ENCODE assay signal across 17 cellular contexts in the genomic region with DNA sequence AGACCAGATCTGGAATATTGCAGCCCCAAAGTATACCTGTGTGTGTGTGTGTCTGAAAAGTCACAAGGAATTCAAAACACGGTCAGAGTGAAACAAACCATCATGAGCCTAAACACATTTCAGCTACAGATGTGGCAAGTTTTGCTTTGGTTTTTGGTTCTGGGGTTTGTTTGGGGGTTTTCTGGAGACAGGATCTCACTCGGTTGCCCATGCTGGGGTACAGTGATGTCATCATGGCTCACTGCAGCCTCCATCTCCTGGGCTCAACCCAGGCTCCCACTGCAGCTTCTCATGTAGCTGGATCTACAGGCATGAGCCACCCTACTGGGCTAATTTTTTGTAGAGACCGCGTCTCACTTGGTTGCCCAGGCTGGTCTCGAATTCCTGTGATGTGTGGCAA. TPM values are rescaled to one million over a fixed set of nuclear protein-coding genes. Genes with fewer than 3 reads are reported as not detected.
DNase-seq lines count a peak whose midpoint lies in the region; ATAC-seq and TF ChIP-seq lines count a peak whose summit lies in the region.
"Had no signal": no experiment of that assay in that cellular context is flagged by ENCODE, and none has a peak within 500 bp of the region (broad histone marks: within the 10 kb centered on the region; RNA-seq: fewer than 3 reads in every experiment).

No MANE protein-coding gene starts in this region.

- no peaks in the 10 kb centered on the region for H3K9me3 Mint-ChIP-seq in GM23338
- no peaks in the 10 kb centered on the region for H3K9me3 Mint-ChIP-seq in activated T-helper 17 cell treated with anti-CD3 and anti-CD28 coated beads, Interleukin-2, amount 50 U/mL, for 72 hours

- no peaks in the 10 kb centered on the region for H3K4me1 ChIP-seq in GM23338 (ENCODE audit: insufficient read depth)
- H3K4me1 ChIP-seq in osteoblast (ENCODE audit: insufficient read depth, low read length), result no peaks in the 10 kb centered on the region
- H3K4me1 ChIP-seq: A549; BLaER1 treated with 17β-estradiol and CSF1 and Interleukin-3, amounts not matched to agents 10 nM and 100 nM had no signal

- H3K9me3 ChIP-seq in osteoblast (ENCODE audit: low read depth, low read length), result no peaks in the 10 kb centered on the region
- H3K9me3 ChIP-seq: A549; BLaER1 treated with 17β-estradiol and CSF1 and Interleukin-3, amounts not matched to agents 10 nM and 100 nM had no signal

- H3K79me2 ChIP-seq in GM23338 (replicated peaks; ENCODE audit: insufficient read depth), result no peaks in the 10 kb centered on the region
- H3K79me2 ChIP-seq in osteoblast (ENCODE audit: insufficient read depth, low read length), result no peaks in the 10 kb centered on the region

- H3K4me3 ChIP-seq in GM23338, result no peak overlapping the region
- H3K4me3 ChIP-seq in osteoblast (ENCODE audit: insufficient read depth, low read length), result no peak overlapping the region
- H3K4me3 ChIP-seq: A549; BLaER1 treated with 17β-estradiol and CSF1 and Interleukin-3, amounts not matched to agents 10 nM and 100 nM had no signal

- H3K36me3 ChIP-seq in GM23338 (ENCODE audit: insufficient read depth) (no peaks in the 10 kb centered on the region), osteoblast (ENCODE audit: insufficient read depth, low read length) (no peaks in the 10 kb centered on the region)
- H3K36me3 ChIP-seq: BLaER1 treated with 17β-estradiol and CSF1 and Interleukin-3, amounts not matched to agents 10 nM and 100 nM had no signal

- no peak overlapping the region for H3K4me3 Mint-ChIP-seq in GM23338
- no peak overlapping the region for H3K4me3 Mint-ChIP-seq in activated T-helper 17 cell treated with anti-CD3 and anti-CD28 coated beads, Interleukin-2, amount 50 U/mL, for 72 hours

- no peak for ATAC-seq in GM23338
- peak; percentile 73 for ATAC-seq in activated T-helper 17 cell treated with anti-CD3 and anti-CD28 coated beads, Interleukin-2, amount 50 U/mL, for 72 hours (replicated peaks)
- ATAC-seq: A549, Panc1 had no signal

- H3K36me3 Mint-ChIP-seq in GM23338 (ENCODE audit: low read depth), result no peaks in the 10 kb centered on the region
- H3K36me3 Mint-ChIP-seq in activated T-helper 17 cell treated with anti-CD3 and anti-CD28 coated beads, Interleukin-2, amount 50 U/mL, for 72 hours (ENCODE audit: low read depth), result no peaks in the 10 kb centered on the region

- no peaks in the 10 kb centered on the region for H4K20me1 ChIP-seq in GM23338 (replicated peaks; ENCODE audit: insufficient read depth)
- no peaks in the 10 kb centered on the region for H4K20me1 ChIP-seq in osteoblast (ENCODE audit: insufficient read depth, low read length)
- H4K20me1 ChIP-seq: BLaER1 treated with 17β-estradiol and CSF1 and Interleukin-3, amounts not matched to agents 10 nM and 100 nM had no signal

- no peak overlapping the region for H3K27ac Mint-ChIP-seq in GM23338
- no peak overlapping the region for H3K27ac Mint-ChIP-seq in activated T-helper 17 cell treated with anti-CD3 and anti-CD28 coated beads, Interleukin-2, amount 50 U/mL, for 72 hours

- DNase-seq in activated T-cell treated with anti-CD3 and anti-CD28 coated beads for 48 hours (ENCODE audit: low read depth) (peak; percentile 14), activated T-cell treated with anti-CD3 and anti-CD28 coated beads for 4 hours (no peak), GM23338 (ENCODE audit: low spot score) (no peak), left kidney (ENCODE audit: low read depth, low spot score) (peak; percentile 30), RPMI8226 (no peak), osteoblast (ENCODE audit: insufficient read length, low spot score, missing footprints) (no peak), NOMO-1 treated with dmso at 0.1 percent for 144 hours (lab: John Stamatoyannopoulos, UW; ENCODE audit: unreplicated experiment) (no peak)
- DNase-seq: DND-41, KG1, NCI-H146, NCI-H2081 treated with DMSO at 0.1 percent for 48 hours, NCI-H510A treated with DMSO at 0.1 percent for 48 hours, Right ventricle myocardium superior had no signal

- H3K27me3 Mint-ChIP-seq in GM23338 (ENCODE audit: insufficient read depth, low read depth, poor library complexity), result peaks cover 5% of the 10 kb centered on the region
- peaks cover 35% of the 10 kb centered on the region for H3K27me3 Mint-ChIP-seq in activated T-helper 17 cell treated with anti-CD3 and anti-CD28 coated beads, Interleukin-2, amount 50 U/mL, for 72 hours

- H3K27me3 ChIP-seq in GM23338 (ENCODE audit: insufficient read depth) (no peaks in the 10 kb centered on the region), osteoblast (ENCODE audit: insufficient read depth, low read length) (peaks cover 30% of the 10 kb centered on the region)
- H3K27me3 ChIP-seq: BLaER1 treated with 17β-estradiol and CSF1 and Interleukin-3, amounts not matched to agents 10 nM and 100 nM had no signal

- peak overlapping the region; percentile 61 for H2AFZ ChIP-seq in GM23338
- H2AFZ ChIP-seq in osteoblast (ENCODE audit: low read length), result no peak overlapping the region

- TF ChIP-seq CTCF in GM23338 (conservative IDR thresholded peaks at IDR 0.05; ENCODE audit: low read depth in 2 of 2), result no peak
- TF ChIP-seq CTCF in osteoblast (IDR thresholded peaks at IDR 0.05; ENCODE audit: extremely low read depth, low read depth, low read length), result no peak

- H3K27ac ChIP-seq in GM23338 (ENCODE audit: low read depth) (no peak overlapping the region), osteoblast (ENCODE audit: low read depth, low read length) (no peak overlapping the region)
- H3K27ac ChIP-seq: A549; BLaER1 treated with 17β-estradiol and CSF1 and Interleukin-3, amounts not matched to agents 10 nM and 100 nM had no signal

- H3K4me1 Mint-ChIP-seq in GM23338, result 0 out of 3 replicates have a peak, but pooled peaks cover 3% of the 10 kb centered on the region
- no peaks in the 10 kb centered on the region for H3K4me1 Mint-ChIP-seq in activated T-helper 17 cell treated with anti-CD3 and anti-CD28 coated beads, Interleukin-2, amount 50 U/mL, for 72 hours

- H3K4me2 ChIP-seq in GM23338 (no peak overlapping the region), osteoblast (ENCODE audit: insufficient read depth, low read length) (no peak overlapping the region)
- H3K4me2 ChIP-seq: A549; BLaER1 treated with 17β-estradiol and CSF1 and Interleukin-3, amounts not matched to agents 10 nM and 100 nM had no signal

- H3K9me2 ChIP-seq in GM23338 (ENCODE audit: insufficient read depth), result no peaks in the 10 kb centered on the region

- no peaks in the 10 kb centered on the region for H3F3A ChIP-seq in GM23338 (replicated peaks; ENCODE audit: low read depth)

TF ChIP-seq in GM23338, 12 proteins besides CTCF, POLR2A, EP300 and RAD21 (continues in another document):
- TF ChIP-seq NANOG (IDR thresholded peaks at IDR 0.05; ENCODE audit: borderline replicate concordance) (no peak), STAT1 (IDR thresholded peaks at IDR 0.05; ENCODE audit: unreplicated experiment) (no peak), POLR2AphosphoS5 (IDR thresholded peaks at IDR 0.05; ENCODE audit: low read depth) (no peak), ETS1 (IDR thresholded peaks at IDR 0.05) (no peak), CREB1 (CRISPR knock-in tag; IDR thresholded peaks at IDR 0.05; ENCODE audit: low read depth) (no peak)

RNA-seq across cellular contexts. Expression of gene PHF21A, which starts 41.4 kb away (rescaled TPM):
- total RNA-seq in GM23338 (2014; rRNA removed; shearing (Covaris generic)), result 14.2 and 23.6 TPM in 2 replicates
- polyA plus RNA-seq in GM23338 (2016; fragmentation: Nextera tagmentation; extraction: Ambion mirVana), result 18.7 and 21.7 TPM in 2 replicates
- total RNA-seq in activated T-helper 17 cell treated with anti-CD3 and anti-CD28 coated beads, Interleukin-2, amount 50 U/mL, for 72 hours, result 10 to 100 TPM; 33.5 to 91.7 TPM
- total RNA-seq in osteoblast, result 23.0 and 26.4 TPM in 2 replicates

Comparison
In these comparisons a context has a peak if more than half of its experiments do, and no peak if none do; other contexts are left out.
1. DNase-seq: peak in activated T-cell treated with anti-CD3 and anti-CD28 coated beads for 48 hours (single experiment) and left kidney (single experiment); none in activated T-cell treated with anti-CD3 and anti-CD28 coated beads for 4 hours (single experiment), GM23338 (single experiment), RPMI8226 (single experiment), osteoblast (single experiment) and NOMO-1 treated with dmso at 0.1 percent for 144 hours (single experiment).